Comparison of ENCODE assay signal across 11 cellular contexts in genomic region chr1:212290608-212291007, GRCh38. TPM values are rescaled to one million over a fixed set of nuclear protein-coding genes. Genes with fewer than 3 reads are reported as not detected.
DNase-seq lines count a peak whose midpoint lies in the region; ATAC-seq and TF ChIP-seq lines count a peak whose summit lies in the region.
"Had no signal": no experiment of that assay in that cellular context is flagged by ENCODE, and none has a peak within 500 bp of the region (broad histone marks: within the 10 kb centered on the region; RNA-seq: fewer than 3 reads in every experiment).

No MANE protein-coding gene starts in this region.

- CTCF ChIA-PET in activated naive CD4-positive, alpha-beta T cell treated with anti-CD3 and anti-CD28 coated beads, Interleukin-2, amount 10 ng/mL, durations not matched to agents 7 days and 5 days (lab: Charles Lee) = interaction anchor here (1.0 to 3.9 kb wide), 9 partner anchors 35 to 229 kb away, joined by 3 to 37 read pairs (median 4); no protein-coding TSS in a partner anchor

- peaks cover 66% of the 10 kb centered on the region for H3K4me1 Mint-ChIP-seq in activated naive CD4-positive, alpha-beta T cell treated with anti-CD3 and anti-CD28 coated beads, Interleukin-2, amount 10 ng/mL, durations not matched to agents 7 days and 5 days
- H3K4me1 Mint-ChIP-seq in central memory CD8-positive, alpha-beta T cell = peaks cover 73% of the 10 kb centered on the region

- no peaks in the 10 kb centered on the region for H3K36me3 ChIP-seq in MM.1S (replicated peaks; ENCODE audit: insufficient read depth, low read length)
- H3K36me3 ChIP-seq in spleen = no peaks in the 10 kb centered on the region

- peaks cover 10% of the 10 kb centered on the region; the same call in 1 of the 2 replicates for H4K20me1 ChIP-seq in MM.1S (ENCODE audit: insufficient read depth, low read length)

- H3K4me3 ChIP-seq in MM.1S (ENCODE audit: low read length) = no peak overlapping the region
- peak overlapping the region in 2 of 8 donors; percentile 85 to 94 for H3K4me3 ChIP-seq in spleen

- intact Hi-C loops in spleen (cut with DNase I; ENCODE audit: low total_unique reads) = loop anchor here (5.0 to 10.0 kb wide), 3 partner anchors 64 to 608 kb away; no protein-coding TSS in a partner anchor

- H3K27me3 ChIP-seq in MM.1S (replicated peaks; ENCODE audit: insufficient read depth, low read length) (no peaks in the 10 kb centered on the region), spleen (replicated peaks in 1 of 7) (no peaks in the 10 kb centered on the region)

- no peak overlapping the region for H3K27ac ChIP-seq in MM.1S (ENCODE audit: low read length)
- H3K27ac ChIP-seq in spleen = peak overlapping the region in 5 of 8 donors; percentile 21 to 100 (median 40)

- peaks cover 18% of the 10 kb centered on the region for H3K4me1 ChIP-seq in MM.1S (ENCODE audit: low read length)
- H3K4me1 ChIP-seq in spleen = peaks cover 46 to 92% (median 87%) of the 10 kb centered on the region in 6 donors

- no peak overlapping the region for H3K9ac ChIP-seq in MM.1S (ENCODE audit: low read length)

- no peaks in the 10 kb centered on the region for H3K9me2 ChIP-seq in MM.1S (replicated peaks; ENCODE audit: insufficient read depth, low read length)

- H3K4me2 ChIP-seq in MM.1S (ENCODE audit: low read depth, low read length) = peak overlapping the region; percentile 22; the same call in 1 of the 2 replicates

- H2AFZ ChIP-seq in MM.1S (ENCODE audit: low read length) = no peak overlapping the region

- H3K27me3 Mint-ChIP-seq in activated naive CD4-positive, alpha-beta T cell treated with anti-CD3 and anti-CD28 coated beads, Interleukin-2, amount 10 ng/mL, durations not matched to agents 7 days and 5 days = no peaks in the 10 kb centered on the region
- H3K27me3 Mint-ChIP-seq in central memory CD8-positive, alpha-beta T cell = no peaks in the 10 kb centered on the region
- H3K27me3 Mint-ChIP-seq: dendritic cell treated with granulocyte-macrophage colony-stimulating factor and Interleukin-4, amounts not matched to agents 40 ng/mL and 50 ng/mL, for 4 days had no signal

- peak overlapping the region; percentile 32 for H3K4me3 Mint-ChIP-seq in activated naive CD4-positive, alpha-beta T cell treated with anti-CD3 and anti-CD28 coated beads, Interleukin-2, amount 10 ng/mL, durations not matched to agents 7 days and 5 days
- peak overlapping the region; percentile 74 for H3K4me3 Mint-ChIP-seq in central memory CD8-positive, alpha-beta T cell
- H3K4me3 Mint-ChIP-seq: dendritic cell treated with granulocyte-macrophage colony-stimulating factor and Interleukin-4, amounts not matched to agents 40 ng/mL and 50 ng/mL, for 4 days; nephron had no signal

- TF ChIP-seq CTCF in MM.1S (IDR thresholded peaks at IDR 0.05; ENCODE audit: low read length) = no peak
- TF ChIP-seq CTCF in spleen (IDR thresholded peaks at IDR 0.05 in 8 of 11, conservative IDR thresholded peaks at IDR 0.05 in 3 of 11) = no peak

- ATAC-seq in activated naive CD4-positive, alpha-beta T cell treated with anti-CD3 and anti-CD28 coated beads, Interleukin-2, amount 50 U/mL, for 72 hours = no peak
- ATAC-seq in central memory CD8-positive, alpha-beta T cell (replicated peaks; ENCODE audit: extremely low read depth, poor library complexity, severe bottlenecking) = no peak

- H3K36me3 Mint-ChIP-seq in activated naive CD4-positive, alpha-beta T cell treated with anti-CD3 and anti-CD28 coated beads, Interleukin-2, amount 10 ng/mL, durations not matched to agents 7 days and 5 days = peaks cover 45% of the 10 kb centered on the region
- peaks cover 7 to 13% of the 10 kb centered on the region in 2 donors for H3K36me3 Mint-ChIP-seq in activated naive CD4-positive, alpha-beta T cell treated with anti-CD3 and anti-CD28 coated beads, Interleukin-2, amount 50 U/mL, for 72 hours
- H3K36me3 Mint-ChIP-seq in central memory CD8-positive, alpha-beta T cell (ENCODE audit: insufficient read depth) = peaks cover 14% of the 10 kb centered on the region

- DNase-seq in activated naive CD4-positive, alpha-beta T cell treated with anti-CD3 and anti-CD28 coated beads, Interleukin-2, amount 10 ng/mL, durations not matched to agents 7 days and 5 days = no peak
- no peak for DNase-seq in activated naive CD4-positive, alpha-beta T cell treated with anti-CD3 and anti-CD28 coated beads, Interleukin-2, amount 50 U/mL, for 72 hours (ENCODE audit: low spot score in 2 of 2)
- DNase-seq in MM.1S = no peak
- DNase-seq in central memory CD8-positive, alpha-beta T cell (ENCODE audit: low spot score in 2 of 2) = no peak
- DNase-seq in spleen = no peak
- DNase-seq in NCI-H2196 (lab: John Stamatoyannopoulos, UW; ENCODE audit: unreplicated experiment) = no peak
- DNase-seq in AG08396 (ENCODE audit: low spot score) = no peak
- no peak for DNase-seq in stimulated activated CD4-positive, alpha-beta T cell treated with anti-CD3 and anti-CD28 coated beads, Interleukin-2, amount 100 ng/mL, for 24 hours
- DNase-seq: NCI-H446 treated with DMSO at 0.1 percent for 48 hours had no signal

- TF ChIP-seq POLR2A in spleen (IDR thresholded peaks at IDR 0.05) = no peak

- H3K9me3 ChIP-seq in MM.1S (replicated peaks; ENCODE audit: insufficient read depth, low read length) = no peaks in the 10 kb centered on the region
- H3K9me3 ChIP-seq in spleen = no peaks in the 10 kb centered on the region

- no peaks in the 10 kb centered on the region for H3K9me3 Mint-ChIP-seq in activated naive CD4-positive, alpha-beta T cell treated with anti-CD3 and anti-CD28 coated beads, Interleukin-2, amount 10 ng/mL, durations not matched to agents 7 days and 5 days
- no peaks in the 10 kb centered on the region for H3K9me3 Mint-ChIP-seq in activated naive CD4-positive, alpha-beta T cell treated with anti-CD3 and anti-CD28 coated beads, Interleukin-2, amount 50 U/mL, for 72 hours
- H3K9me3 Mint-ChIP-seq in central memory CD8-positive, alpha-beta T cell = no peaks in the 10 kb centered on the region
- H3K9me3 Mint-ChIP-seq: dendritic cell treated with granulocyte-macrophage colony-stimulating factor and Interleukin-4, amounts not matched to agents 40 ng/mL and 50 ng/mL, for 4 days; nephron had no signal

- no peak overlapping the region for H3K27ac Mint-ChIP-seq in activated naive CD4-positive, alpha-beta T cell treated with anti-CD3 and anti-CD28 coated beads, Interleukin-2, amount 10 ng/mL, durations not matched to agents 7 days and 5 days
- H3K27ac Mint-ChIP-seq in activated naive CD4-positive, alpha-beta T cell treated with anti-CD3 and anti-CD28 coated beads, Interleukin-2, amount 50 U/mL, for 72 hours = peak overlapping the region in 1 of 2 donors; percentile 67
- H3K27ac Mint-ChIP-seq in central memory CD8-positive, alpha-beta T cell (ENCODE audit: low read depth) = no peak overlapping the region
- H3K27ac Mint-ChIP-seq: dendritic cell treated with granulocyte-macrophage colony-stimulating factor and Interleukin-4, amounts not matched to agents 40 ng/mL and 50 ng/mL, for 4 days; nephron had no signal

- H3F3A ChIP-seq in MM.1S (ENCODE audit: insufficient read depth, low read length) = peaks cover 13% of the 10 kb centered on the region

- H3K79me2 ChIP-seq in MM.1S (ENCODE audit: low read length) = peaks cover 92% of the 10 kb centered on the region

RNA-seq across cellular contexts. Expression of gene PPP2R5A, which starts 5.4 kb away (rescaled TPM):
- 10 to 100 TPM; 28.1 to 33.1 TPM for total RNA-seq in activated naive CD4-positive, alpha-beta T cell treated with anti-CD3 and anti-CD28 coated beads, Interleukin-2, amount 50 U/mL, for 72 hours
- total RNA-seq in spleen = 10 to 100 TPM; 48.3 to 82.5 (median 72.4) TPM
- polyA plus RNA-seq in spleen = 10 to 100 TPM; 34.9 to 56.0 (median 37.3) TPM
